8 cellular contexts compared by ENCODE assay signal in genomic region chr5:41869150-41869738, GRCh38. TPM values are rescaled to one million over a fixed set of nuclear protein-coding genes. Genes with fewer than 3 reads are reported as not detected.
A peak's percentile ranks its signal among the peaks of the same experiment; 100 is the strongest.
DNase-seq lines count a peak whose midpoint lies in the region; ATAC-seq, FAIRE-seq and TF ChIP-seq lines count a peak whose summit lies in the region.

No MANE protein-coding gene starts in this region.

- H3K27ac Mint-ChIP-seq in HFFc6 (peak overlapping the region; percentile 82), chondrocyte (ENCODE audit: unreplicated experiment) (peak overlapping the region; percentile 91)
- H3K27ac Mint-ChIP-seq in stimulated activated effector memory CD8-positive, alpha-beta T cell treated with anti-CD3 and anti-CD28 coated beads, Interleukin-12 subunit alpha, Interleukin-12 subunit beta, amount 100 ng/mL, for 72 hours = peak overlapping the region; percentile 93

- H3K27me3 Mint-ChIP-seq in HFFc6 (ENCODE audit: insufficient read depth) (no peaks in the 10 kb centered on the region; the same call in 1 of the 2 replicates), chondrocyte (ENCODE audit: low read depth) (no peaks in the 10 kb centered on the region)

- H3K36me3 Mint-ChIP-seq in HFFc6 (ENCODE audit: low read depth) (no peaks in the 10 kb centered on the region; the same call in 1 of the 2 replicates), chondrocyte (ENCODE audit: low read depth) (no peaks in the 10 kb centered on the region)
- peaks cover 9% of the 10 kb centered on the region for H3K36me3 Mint-ChIP-seq in stimulated activated effector memory CD8-positive, alpha-beta T cell treated with anti-CD3 and anti-CD28 coated beads, Interleukin-12 subunit alpha, Interleukin-12 subunit beta, amount 100 ng/mL, for 72 hours

- H3K9me3 Mint-ChIP-seq in HFFc6 (no peaks in the 10 kb centered on the region), chondrocyte (ENCODE audit: low read depth) (no peaks in the 10 kb centered on the region)
- H3K9me3 Mint-ChIP-seq in stimulated activated effector memory CD8-positive, alpha-beta T cell treated with anti-CD3 and anti-CD28 coated beads, Interleukin-12 subunit alpha, Interleukin-12 subunit beta, amount 100 ng/mL, for 72 hours = no peaks in the 10 kb centered on the region

- TF ChIP-seq CTCF in D721Med (IDR thresholded peaks at IDR 0.05; ENCODE audit: insufficient read depth, missing control alignments) (no peak), HFFc6 (IDR thresholded peaks at IDR 0.05) (no peak), chondrocyte (IDR thresholded peaks at IDR 0.05) (no peak)

- H3K4me1 Mint-ChIP-seq in HFFc6 (ENCODE audit: low read depth) (peaks cover 40% of the 10 kb centered on the region), chondrocyte (ENCODE audit: low read depth) (peaks cover 41% of the 10 kb centered on the region)
- H3K4me1 Mint-ChIP-seq in stimulated activated effector memory CD8-positive, alpha-beta T cell treated with anti-CD3 and anti-CD28 coated beads, Interleukin-12 subunit alpha, Interleukin-12 subunit beta, amount 100 ng/mL, for 72 hours = peaks cover 57% of the 10 kb centered on the region

- peak overlapping the region; percentile 92 for H3K4me3 Mint-ChIP-seq in HFFc6
- H3K4me3 Mint-ChIP-seq in chondrocyte (ENCODE audit: unreplicated experiment) = peak overlapping the region; percentile 88
- peak overlapping the region; percentile 93 for H3K4me3 Mint-ChIP-seq in stimulated activated effector memory CD8-positive, alpha-beta T cell treated with anti-CD3 and anti-CD28 coated beads, Interleukin-12 subunit alpha, Interleukin-12 subunit beta, amount 100 ng/mL, for 72 hours

- no peak for FAIRE-seq in D721Med (lab: Jason Lieb, UNC)

- peak; percentile 28 for DNase-seq in D721Med (ENCODE audit: insufficient read length, low spot score)
- DNase-seq in HFFc6 = peak; percentile 13
- peak; percentile 62 for DNase-seq in SHP77 treated with DMSO at 0.1 percent for 48 hours (lab: John Stamatoyannopoulos, UW)
- DNase-seq in chondrocyte (ENCODE audit: low spot score) = peak; percentile 89
- peak; percentile 34 for DNase-seq in kidney glomerular epithelial cell (lab: John Stamatoyannopoulos, UW)
- DNase-seq in stimulated activated effector memory CD8-positive, alpha-beta T cell treated with anti-CD3 and anti-CD28 coated beads, Interleukin-12 subunit alpha, Interleukin-12 subunit beta, amount 100 ng/mL, for 72 hours (ENCODE audit: low spot score in 2 of 2) = peak in 1 of 2 donors; percentile 7

- ATAC-seq in stimulated activated effector memory CD8-positive, alpha-beta T cell treated with anti-CD3 and anti-CD28 coated beads, Interleukin-12 subunit alpha, Interleukin-12 subunit beta, amount 100 ng/mL, for 72 hours = no peak
- ATAC-seq in HG02798 (IDR thresholded peaks at IDR 0.05; ENCODE audit: poor library complexity, unreplicated experiment) (no peak), HG03039 (IDR thresholded peaks at IDR 0.05; ENCODE audit: unreplicated experiment) (no peak)

RNA-seq across cellular contexts. Expression of gene OXCT1, which starts 1.0 kb away (rescaled TPM):
- total RNA-seq in HFFc6 (2021; fragmentation: NEBNext Ultra II Directional; extraction: Animal tissue kit (Norgen Biotek cat#: 25700)) = 10 to 100 TPM; 40.4 to 44.0 (median 40.8) TPM
- total RNA-seq in chondrocyte = 44.6 to 96.2 TPM (median 46.1 TPM) in 3 replicates

RNA-seq across cellular contexts. Expression of gene RIMOC1, which starts 34.9 kb away (rescaled TPM):
- 10 to 100 TPM; 31.1 to 38.9 (median 35.4) TPM for total RNA-seq in HFFc6 (2021; fragmentation: NEBNext Ultra II Directional; extraction: Animal tissue kit (Norgen Biotek cat#: 25700))
- 35.9 to 41.0 TPM (median 38.9 TPM) in 3 replicates for total RNA-seq in chondrocyte

RNA-seq across cellular contexts. Expression of gene FBXO4, which starts 55.8 kb away (rescaled TPM):
- 1 to 10 TPM; 4.8 to 7.9 (median 6.0) TPM for total RNA-seq in HFFc6 (2021; fragmentation: NEBNext Ultra II Directional; extraction: Animal tissue kit (Norgen Biotek cat#: 25700))
- total RNA-seq in chondrocyte = 6.7 to 11.4 TPM (median 9.3 TPM) in 3 replicates
